Comparison of ENCODE assay signal across 1 cellular context in the genomic region with DNA sequence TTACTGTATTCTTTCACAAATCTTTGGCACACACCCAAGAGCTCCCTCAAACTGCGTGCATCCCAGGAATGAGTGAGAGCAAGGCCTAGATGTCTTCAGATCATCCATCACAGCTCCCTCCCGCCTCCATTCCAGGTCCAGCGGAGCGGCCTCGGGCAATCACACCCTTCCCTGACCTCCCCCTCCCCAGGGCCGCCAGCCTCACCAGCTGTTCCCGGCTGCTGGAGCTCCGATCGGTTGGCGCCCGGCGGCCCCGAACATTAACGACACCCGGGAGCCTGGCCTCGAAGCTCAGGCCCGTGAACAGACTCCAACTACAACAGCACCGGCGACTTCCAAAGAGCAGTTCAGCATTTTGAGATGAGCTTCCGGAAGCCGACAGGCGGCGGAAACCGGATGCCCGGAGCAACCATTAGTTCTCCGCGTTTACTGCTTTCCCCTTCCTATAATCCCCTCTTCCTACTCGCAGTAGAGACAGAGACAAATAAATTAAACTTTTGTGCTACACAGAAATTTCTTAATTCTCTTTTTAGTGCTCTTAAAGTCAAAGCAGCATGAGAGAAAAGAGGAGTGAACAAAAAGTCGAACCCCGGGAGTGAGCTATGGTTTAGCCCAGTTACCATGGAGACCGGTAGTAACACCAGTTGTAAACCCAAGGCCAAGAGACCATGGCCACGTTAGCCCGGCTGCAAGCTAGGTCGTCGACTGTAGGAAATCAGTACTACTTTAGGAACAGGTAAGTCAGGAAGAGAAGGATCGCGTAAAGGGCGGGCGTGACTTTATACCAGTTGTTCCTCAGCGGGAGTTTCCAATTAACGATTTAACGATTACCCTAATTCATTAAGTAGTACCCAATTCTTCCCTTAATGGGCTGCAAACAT.
TF ChIP-seq lines count a peak whose summit lies in the region.

TSS of gene GPATCH2 (minus strand) at position 380 of the 881 bp plus-strand sequence. CDS start at position 261, 119 bp downstream.
TSS of gene SPATA17 (plus strand) at position 634 of the 881 bp plus-strand sequence. CDS start at position 669, 35 bp downstream.

TF ChIP-seq in HepG2, 621 proteins besides CTCF, POLR2A, EP300 and RAD21 (continued from another document and continues in another):
- TF ChIP-seq HBP1 (CRISPR knock-in tag; IDR thresholded peaks at IDR 0.05; ENCODE audit: low read depth): peak; percentile 56; the same call in 1 of the 2 replicates
- TF ChIP-seq KLF16 (CRISPR knock-in tag; IDR thresholded peaks at IDR 0.05): peak in 1 of 2 experiments; percentile 67; a peak in 1 of 4 replicates
- TF ChIP-seq, protein P1, sequence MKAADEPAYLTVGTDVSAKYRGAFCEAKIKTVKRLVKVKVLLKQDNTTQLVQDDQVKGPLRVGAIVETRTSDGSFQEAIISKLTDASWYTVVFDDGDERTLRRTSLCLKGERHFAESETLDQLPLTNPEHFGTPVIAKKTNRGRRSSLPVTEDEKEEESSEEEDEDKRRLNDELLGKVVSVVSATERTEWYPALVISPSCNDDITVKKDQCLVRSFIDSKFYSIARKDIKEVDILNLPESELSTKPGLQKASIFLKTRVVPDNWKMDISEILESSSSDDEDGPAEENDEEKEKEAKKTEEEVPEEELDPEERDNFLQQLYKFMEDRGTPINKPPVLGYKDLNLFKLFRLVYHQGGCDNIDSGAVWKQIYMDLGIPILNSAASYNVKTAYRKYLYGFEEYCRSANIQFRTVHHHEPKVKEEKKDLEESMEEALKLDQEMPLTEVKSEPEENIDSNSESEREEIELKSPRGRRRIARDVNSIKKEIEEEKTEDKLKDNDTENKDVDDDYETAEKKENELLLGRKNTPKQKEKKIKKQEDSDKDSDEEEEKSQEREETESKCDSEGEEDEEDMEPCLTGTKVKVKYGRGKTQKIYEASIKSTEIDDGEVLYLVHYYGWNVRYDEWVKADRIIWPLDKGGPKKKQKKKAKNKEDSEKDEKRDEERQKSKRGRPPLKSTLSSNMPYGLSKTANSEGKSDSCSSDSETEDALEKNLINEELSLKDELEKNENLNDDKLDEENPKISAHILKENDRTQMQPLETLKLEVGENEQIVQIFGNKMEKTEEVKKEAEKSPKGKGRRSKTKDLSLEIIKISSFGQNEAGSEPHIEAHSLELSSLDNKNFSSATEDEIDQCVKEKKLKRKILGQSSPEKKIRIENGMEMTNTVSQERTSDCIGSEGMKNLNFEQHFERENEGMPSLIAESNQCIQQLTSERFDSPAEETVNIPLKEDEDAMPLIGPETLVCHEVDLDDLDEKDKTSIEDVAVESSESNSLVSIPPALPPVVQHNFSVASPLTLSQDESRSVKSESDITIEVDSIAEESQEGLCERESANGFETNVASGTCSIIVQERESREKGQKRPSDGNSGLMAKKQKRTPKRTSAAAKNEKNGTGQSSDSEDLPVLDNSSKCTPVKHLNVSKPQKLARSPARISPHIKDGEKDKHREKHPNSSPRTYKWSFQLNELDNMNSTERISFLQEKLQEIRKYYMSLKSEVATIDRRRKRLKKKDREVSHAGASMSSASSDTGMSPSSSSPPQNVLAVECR (CRISPR knock-in tag; IDR thresholded peaks at IDR 0.05; ENCODE audit: borderline replicate concordance): peak; percentile 82; the same call in 1 of the 2 replicates
- no peak for TF ChIP-seq SNRNP70 (IDR thresholded peaks at IDR 0.05; ENCODE audit: low read depth, low read length)
- peak; percentile 29; the same call in 1 of the 2 replicates for TF ChIP-seq ZNF580 (CRISPR knock-in tag; IDR thresholded peaks at IDR 0.05; ENCODE audit: borderline replicate concordance, low read depth)
- TF ChIP-seq, protein P2, sequence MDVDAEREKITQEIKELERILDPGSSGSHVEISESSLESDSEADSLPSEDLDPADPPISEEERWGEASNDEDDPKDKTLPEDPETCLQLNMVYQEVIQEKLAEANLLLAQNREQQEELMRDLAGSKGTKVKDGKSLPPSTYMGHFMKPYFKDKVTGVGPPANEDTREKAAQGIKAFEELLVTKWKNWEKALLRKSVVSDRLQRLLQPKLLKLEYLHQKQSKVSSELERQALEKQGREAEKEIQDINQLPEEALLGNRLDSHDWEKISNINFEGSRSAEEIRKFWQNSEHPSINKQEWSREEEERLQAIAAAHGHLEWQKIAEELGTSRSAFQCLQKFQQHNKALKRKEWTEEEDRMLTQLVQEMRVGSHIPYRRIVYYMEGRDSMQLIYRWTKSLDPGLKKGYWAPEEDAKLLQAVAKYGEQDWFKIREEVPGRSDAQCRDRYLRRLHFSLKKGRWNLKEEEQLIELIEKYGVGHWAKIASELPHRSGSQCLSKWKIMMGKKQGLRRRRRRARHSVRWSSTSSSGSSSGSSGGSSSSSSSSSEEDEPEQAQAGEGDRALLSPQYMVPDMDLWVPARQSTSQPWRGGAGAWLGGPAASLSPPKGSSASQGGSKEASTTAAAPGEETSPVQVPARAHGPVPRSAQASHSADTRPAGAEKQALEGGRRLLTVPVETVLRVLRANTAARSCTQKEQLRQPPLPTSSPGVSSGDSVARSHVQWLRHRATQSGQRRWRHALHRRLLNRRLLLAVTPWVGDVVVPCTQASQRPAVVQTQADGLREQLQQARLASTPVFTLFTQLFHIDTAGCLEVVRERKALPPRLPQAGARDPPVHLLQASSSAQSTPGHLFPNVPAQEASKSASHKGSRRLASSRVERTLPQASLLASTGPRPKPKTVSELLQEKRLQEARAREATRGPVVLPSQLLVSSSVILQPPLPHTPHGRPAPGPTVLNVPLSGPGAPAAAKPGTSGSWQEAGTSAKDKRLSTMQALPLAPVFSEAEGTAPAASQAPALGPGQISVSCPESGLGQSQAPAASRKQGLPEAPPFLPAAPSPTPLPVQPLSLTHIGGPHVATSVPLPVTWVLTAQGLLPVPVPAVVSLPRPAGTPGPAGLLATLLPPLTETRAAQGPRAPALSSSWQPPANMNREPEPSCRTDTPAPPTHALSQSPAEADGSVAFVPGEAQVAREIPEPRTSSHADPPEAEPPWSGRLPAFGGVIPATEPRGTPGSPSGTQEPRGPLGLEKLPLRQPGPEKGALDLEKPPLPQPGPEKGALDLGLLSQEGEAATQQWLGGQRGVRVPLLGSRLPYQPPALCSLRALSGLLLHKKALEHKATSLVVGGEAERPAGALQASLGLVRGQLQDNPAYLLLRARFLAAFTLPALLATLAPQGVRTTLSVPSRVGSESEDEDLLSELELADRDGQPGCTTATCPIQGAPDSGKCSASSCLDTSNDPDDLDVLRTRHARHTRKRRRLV (CRISPR knock-in tag; IDR thresholded peaks at IDR 0.05): peak; percentile 72
- peak; percentile 92 for TF ChIP-seq SIN3A (IDR thresholded peaks at IDR 0.05; ENCODE audit: borderline replicate concordance, low read depth, low read length)
- TF ChIP-seq MXD4 (CRISPR knock-in tag; IDR thresholded peaks at IDR 0.05): peak; percentile 24
- TF ChIP-seq PPARG (CRISPR knock-in tag; conservative IDR thresholded peaks at IDR 0.05): peak; percentile 18; the same call in 1 of the 2 replicates
- TF ChIP-seq, protein P3, sequence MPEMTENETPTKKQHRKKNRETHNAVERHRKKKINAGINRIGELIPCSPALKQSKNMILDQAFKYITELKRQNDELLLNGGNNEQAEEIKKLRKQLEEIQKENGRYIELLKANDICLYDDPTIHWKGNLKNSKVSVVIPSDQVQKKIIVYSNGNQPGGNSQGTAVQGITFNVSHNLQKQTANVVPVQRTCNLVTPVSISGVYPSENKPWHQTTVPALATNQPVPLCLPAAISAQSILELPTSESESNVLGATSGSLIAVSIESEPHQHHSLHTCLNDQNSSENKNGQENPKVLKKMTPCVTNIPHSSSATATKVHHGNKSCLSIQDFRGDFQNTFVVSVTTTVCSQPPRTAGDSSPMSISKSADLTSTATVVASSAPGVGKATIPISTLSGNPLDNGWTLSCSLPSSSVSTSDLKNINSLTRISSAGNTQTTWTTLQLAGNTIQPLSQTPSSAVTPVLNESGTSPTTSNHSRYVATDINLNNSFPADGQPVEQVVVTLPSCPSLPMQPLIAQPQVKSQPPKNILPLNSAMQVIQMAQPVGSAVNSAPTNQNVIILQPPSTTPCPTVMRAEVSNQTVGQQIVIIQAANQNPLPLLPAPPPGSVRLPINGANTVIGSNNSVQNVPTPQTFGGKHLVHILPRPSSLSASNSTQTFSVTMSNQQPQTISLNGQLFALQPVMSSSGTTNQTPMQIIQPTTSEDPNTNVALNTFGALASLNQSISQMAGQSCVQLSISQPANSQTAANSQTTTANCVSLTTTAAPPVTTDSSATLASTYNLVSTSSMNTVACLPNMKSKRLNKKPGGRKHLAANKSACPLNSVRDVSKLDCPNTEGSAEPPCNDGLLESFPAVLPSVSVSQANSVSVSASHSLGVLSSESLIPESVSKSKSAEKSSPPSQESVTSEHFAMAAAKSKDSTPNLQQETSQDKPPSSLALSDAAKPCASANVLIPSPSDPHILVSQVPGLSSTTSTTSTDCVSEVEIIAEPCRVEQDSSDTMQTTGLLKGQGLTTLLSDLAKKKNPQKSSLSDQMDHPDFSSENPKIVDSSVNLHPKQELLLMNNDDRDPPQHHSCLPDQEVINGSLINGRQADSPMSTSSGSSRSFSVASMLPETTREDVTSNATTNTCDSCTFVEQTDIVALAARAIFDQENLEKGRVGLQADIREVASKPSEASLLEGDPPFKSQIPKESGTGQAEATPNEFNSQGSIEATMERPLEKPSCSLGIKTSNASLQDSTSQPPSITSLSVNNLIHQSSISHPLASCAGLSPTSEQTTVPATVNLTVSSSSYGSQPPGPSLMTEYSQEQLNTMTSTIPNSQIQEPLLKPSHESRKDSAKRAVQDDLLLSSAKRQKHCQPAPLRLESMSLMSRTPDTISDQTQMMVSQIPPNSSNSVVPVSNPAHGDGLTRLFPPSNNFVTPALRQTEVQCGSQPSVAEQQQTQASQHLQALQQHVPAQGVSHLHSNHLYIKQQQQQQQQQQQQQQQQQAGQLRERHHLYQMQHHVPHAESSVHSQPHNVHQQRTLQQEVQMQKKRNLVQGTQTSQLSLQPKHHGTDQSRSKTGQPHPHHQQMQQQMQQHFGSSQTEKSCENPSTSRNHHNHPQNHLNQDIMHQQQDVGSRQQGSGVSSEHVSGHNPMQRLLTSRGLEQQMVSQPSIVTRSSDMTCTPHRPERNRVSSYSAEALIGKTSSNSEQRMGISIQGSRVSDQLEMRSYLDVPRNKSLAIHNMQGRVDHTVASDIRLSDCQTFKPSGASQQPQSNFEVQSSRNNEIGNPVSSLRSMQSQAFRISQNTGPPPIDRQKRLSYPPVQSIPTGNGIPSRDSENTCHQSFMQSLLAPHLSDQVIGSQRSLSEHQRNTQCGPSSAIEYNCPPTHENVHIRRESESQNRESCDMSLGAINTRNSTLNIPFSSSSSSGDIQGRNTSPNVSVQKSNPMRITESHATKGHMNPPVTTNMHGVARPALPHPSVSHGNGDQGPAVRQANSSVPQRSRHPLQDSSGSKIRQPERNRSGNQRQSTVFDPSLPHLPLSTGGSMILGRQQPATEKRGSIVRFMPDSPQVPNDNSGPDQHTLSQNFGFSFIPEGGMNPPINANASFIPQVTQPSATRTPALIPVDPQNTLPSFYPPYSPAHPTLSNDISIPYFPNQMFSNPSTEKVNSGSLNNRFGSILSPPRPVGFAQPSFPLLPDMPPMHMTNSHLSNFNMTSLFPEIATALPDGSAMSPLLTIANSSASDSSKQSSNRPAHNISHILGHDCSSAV (CRISPR knock-in tag; IDR thresholded peaks at IDR 0.05; ENCODE audit: borderline replicate concordance): no peak
- TF ChIP-seq ZNF607 (CRISPR knock-in tag; IDR thresholded peaks at IDR 0.05; ENCODE audit: borderline replicate concordance): peak; percentile 52; the same call in 1 of the 2 replicates
- TF ChIP-seq ZFP37 (CRISPR knock-in tag; IDR thresholded peaks at IDR 0.05; ENCODE audit: borderline replicate concordance): 0 out of 2 replicates have a peak, but pooled peaks have one; percentile 54
- TF ChIP-seq, protein P4, sequence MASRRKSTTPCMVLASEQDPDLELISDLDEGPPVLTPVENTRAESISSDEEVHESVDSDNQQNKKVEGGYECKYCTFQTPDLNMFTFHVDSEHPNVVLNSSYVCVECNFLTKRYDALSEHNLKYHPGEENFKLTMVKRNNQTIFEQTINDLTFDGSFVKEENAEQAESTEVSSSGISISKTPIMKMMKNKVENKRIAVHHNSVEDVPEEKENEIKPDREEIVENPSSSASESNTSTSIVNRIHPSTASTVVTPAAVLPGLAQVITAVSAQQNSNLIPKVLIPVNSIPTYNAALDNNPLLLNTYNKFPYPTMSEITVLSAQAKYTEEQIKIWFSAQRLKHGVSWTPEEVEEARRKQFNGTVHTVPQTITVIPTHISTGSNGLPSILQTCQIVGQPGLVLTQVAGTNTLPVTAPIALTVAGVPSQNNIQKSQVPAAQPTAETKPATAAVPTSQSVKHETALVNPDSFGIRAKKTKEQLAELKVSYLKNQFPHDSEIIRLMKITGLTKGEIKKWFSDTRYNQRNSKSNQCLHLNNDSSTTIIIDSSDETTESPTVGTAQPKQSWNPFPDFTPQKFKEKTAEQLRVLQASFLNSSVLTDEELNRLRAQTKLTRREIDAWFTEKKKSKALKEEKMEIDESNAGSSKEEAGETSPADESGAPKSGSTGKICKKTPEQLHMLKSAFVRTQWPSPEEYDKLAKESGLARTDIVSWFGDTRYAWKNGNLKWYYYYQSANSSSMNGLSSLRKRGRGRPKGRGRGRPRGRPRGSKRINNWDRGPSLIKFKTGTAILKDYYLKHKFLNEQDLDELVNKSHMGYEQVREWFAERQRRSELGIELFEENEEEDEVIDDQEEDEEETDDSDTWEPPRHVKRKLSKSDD (CRISPR knock-in tag; IDR thresholded peaks at IDR 0.05; ENCODE audit: low read depth): 0 out of 2 replicates have a peak, but pooled peaks have one; percentile 45
- TF ChIP-seq RFX5 (IDR thresholded peaks at IDR 0.05; ENCODE audit: low read depth, low read length): 0 out of 2 replicates have a peak, but pooled peaks have one; percentile 37
- TF ChIP-seq ZSCAN31 (CRISPR knock-in tag; IDR thresholded peaks at IDR 0.05; ENCODE audit: low read depth): peak; percentile 40; the same call in 1 of the 2 replicates
- peak; percentile 79 for TF ChIP-seq FOXJ3 (CRISPR knock-in tag; IDR thresholded peaks at IDR 0.05; ENCODE audit: borderline replicate concordance)
- no peak for TF ChIP-seq ZNF367 (CRISPR knock-in tag; IDR thresholded peaks at IDR 0.05; ENCODE audit: borderline replicate concordance)
- TF ChIP-seq ZGPAT (CRISPR knock-in tag; IDR thresholded peaks at IDR 0.05): peak; percentile 84
- peak; percentile 94 for TF ChIP-seq GABPB1 (CRISPR knock-in tag; IDR thresholded peaks at IDR 0.05)
- no peak for TF ChIP-seq ZNF335 (CRISPR knock-in tag; IDR thresholded peaks at IDR 0.05)
